ENCODE assay signal across 10 cellular contexts in the genomic region with DNA sequence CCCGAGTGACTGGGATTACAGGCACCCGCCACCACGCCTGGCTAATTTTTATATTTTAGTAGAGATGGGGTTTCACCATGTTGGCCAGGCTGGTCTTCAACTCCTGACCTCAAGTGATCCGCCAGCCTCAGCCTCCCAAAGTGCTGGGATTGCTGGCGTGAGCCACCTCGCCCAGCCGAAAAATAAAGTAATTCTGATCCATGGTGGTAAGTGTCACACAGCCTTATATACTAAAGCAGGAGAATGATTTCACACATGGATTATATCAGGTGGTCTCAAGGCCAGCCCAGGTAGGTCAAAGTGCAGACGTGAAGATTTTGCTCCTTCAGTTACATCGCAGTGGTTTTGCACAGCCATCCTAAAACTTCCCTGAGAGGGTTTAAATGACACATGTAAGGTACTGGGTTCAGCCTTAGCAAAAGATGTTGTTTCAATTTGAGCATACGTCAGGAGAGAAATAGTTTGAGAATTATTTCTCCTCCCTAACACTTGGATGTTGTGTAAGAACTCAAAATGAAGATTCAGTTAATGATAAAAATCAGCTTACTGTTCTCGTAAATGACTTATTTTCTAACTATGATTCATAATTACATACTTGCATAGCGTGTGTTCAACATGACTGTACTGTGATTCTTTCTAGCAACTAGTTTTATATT.
DNase-seq lines count a peak whose midpoint lies in the region; ATAC-seq and TF ChIP-seq lines count a peak whose summit lies in the region.
"Had no signal": no experiment of that assay in that cellular context is flagged by ENCODE, and none has a peak within 500 bp of the region (broad histone marks: within the 10 kb centered on the region; RNA-seq: fewer than 3 reads in every experiment).

No MANE protein-coding gene starts in this region.

- no TSS peak for BruUV-seq in OCI-LY7 (replicated peaks; lab: Mats Ljungman, UMichigan)

- no peaks in the 10 kb centered on the region for H3K79me2 ChIP-seq in OCI-LY7 (ENCODE audit: insufficient read depth, low read depth, low read length)

- H3K4me1 ChIP-seq in OCI-LY7 (ENCODE audit: insufficient read depth, low read length, poor library complexity, severe bottlenecking), result peaks cover 66% of the 10 kb centered on the region

- peak overlapping the region; percentile 85 for H2AFZ ChIP-seq in OCI-LY7 (ENCODE audit: low read length)

- H3K4me3 ChIP-seq in OCI-LY7 (ENCODE audit: low read depth, low read length, poor library complexity, severe bottlenecking) (peak overlapping the region; percentile 8), astrocyte of the spinal cord (ENCODE audit: low read depth, low read length) (no peak overlapping the region), coronary artery (no peak overlapping the region)

- in situ Hi-C loops in astrocyte of the spinal cord (cut with HindIII; ENCODE audit: low sequenced_read_pairs), result no loop called here

- intact Hi-C loops in OCI-LY7 (cut with micrococcal nuclease; ENCODE audit: unreplicated experiment), result loop anchor here (5.0 to 10.0 kb wide), 4 partner anchors 222 to 1462 kb away; no protein-coding TSS in a partner anchor

- no peaks in the 10 kb centered on the region for H3K9me2 ChIP-seq in OCI-LY7 (ENCODE audit: insufficient read depth, low read length)

- TF ChIP-seq CTCF in OCI-LY7 (conservative IDR thresholded peaks at IDR 0.05; ENCODE audit: low read length) (no peak), astrocyte of the spinal cord (IDR thresholded peaks at IDR 0.05; ENCODE audit: low read depth, low read length) (no peak), omental fat pad (IDR thresholded peaks at IDR 0.05) (no peak), coronary artery (IDR thresholded peaks at IDR 0.05) (no peak)

- peak overlapping the region; percentile 55 for H3K4me2 ChIP-seq in OCI-LY7 (ENCODE audit: low read length)

- DNase-seq in ELR (ENCODE audit: low read depth) (peak; percentile 91), OCI-LY7 (ENCODE audit: low spot score) (no peak), astrocyte of the spinal cord (ENCODE audit: low read depth, low spot score) (peak; percentile 19), omental fat pad (ENCODE audit: low spot score) (no peak), coronary artery (ENCODE audit: low spot score) (no peak), Ammon's horn (ENCODE audit: low spot score) (no peak), SKM-1 treated with dmso at 0.1 percent for 144 hours (lab: John Stamatoyannopoulos, UW; ENCODE audit: unreplicated experiment) (no peak)
- DNase-seq in effector CD4-positive, alpha-beta T cell, result no peak
- DNase-seq: GOT3, NCI-H1694 had no signal

- H3K27ac ChIP-seq in OCI-LY7 (ENCODE audit: low read depth, low read length, poor library complexity, severe bottlenecking), result peak overlapping the region; percentile 6
- no peak overlapping the region for H3K27ac ChIP-seq in coronary artery

- CTCF ChIA-PET in OCI-LY7 (lab: Charles Lee; ENCODE audit: unreplicated experiment), result no interaction called here

- no peaks in the 10 kb centered on the region for H4K20me1 ChIP-seq in OCI-LY7 (ENCODE audit: insufficient read depth, low read length)

- peak; percentile 87 for ATAC-seq in omental fat pad (ENCODE audit: low FRiP score)

- no peaks in the 10 kb centered on the region; the same call in 1 of the 2 replicates for H3K9me3 ChIP-seq in OCI-LY7 (ENCODE audit: low read length)

- POLR2A ChIA-PET in OCI-LY7 (lab: Charles Lee), result interaction anchor here (1.0 to 1.7 kb wide), 3 partner anchors 10 to 93 kb away, joined by 3 to 6 read pairs (median 4); no protein-coding TSS in a partner anchor

- H3K36me3 ChIP-seq in OCI-LY7 (ENCODE audit: insufficient read depth, low read length), result no peaks in the 10 kb centered on the region

Comparison
In these comparisons a context has a peak if more than half of its experiments do, and no peak if none do; other contexts are left out.
1. DNase-seq: peak in ELR (single experiment) and astrocyte of the spinal cord (single experiment); none in OCI-LY7 (single experiment), omental fat pad (single experiment), coronary artery (single experiment), effector CD4-positive, alpha-beta T cell (single experiment), Ammon's horn (single experiment) and SKM-1 treated with dmso at 0.1 percent for 144 hours (single experiment).